In genomic region chr17:57130708-57131461, GRCh38 we compare ENCODE assay signal across 8 cellular contexts. TPM values are rescaled to one million over a fixed set of nuclear protein-coding genes. Genes with fewer than 3 reads are reported as not detected.
A peak's percentile ranks its signal among the peaks of the same experiment; 100 is the strongest.
DNase-seq lines count a peak whose midpoint lies in the region; ATAC-seq and TF ChIP-seq lines count a peak whose summit lies in the region.

No MANE protein-coding gene starts in this region.

- peak overlapping the region; percentile 57 for H3K4me3 Mint-ChIP-seq in Caco-2 (ENCODE audit: unreplicated experiment)
- no peak overlapping the region for H3K4me3 Mint-ChIP-seq in activated CD4-positive, alpha-beta memory T cell treated with anti-CD3 and anti-CD28 coated beads, Interleukin-2, amount 10 ng/mL, durations not matched to agents 7 days and 5 days

- no TSS peak for BruUV-seq in Caco-2 (replicated peaks; lab: Mats Ljungman, UMichigan)

- no CpG with 5 or more reads among the region's 16 CpGs for WGBS in mesendoderm (ENCODE audit: extremely low coverage, insufficient coverage, low lambda C conversion rate)

- no peaks in the 10 kb centered on the region for H3K27me3 ChIP-seq in Caco-2 (replicated peaks; ENCODE audit: control insufficient read depth, insufficient read depth, low read length)
- no peaks in the 10 kb centered on the region for H3K27me3 ChIP-seq in mesendoderm (ENCODE audit: insufficient read depth, low read length, poor library complexity)

- H3K9ac ChIP-seq in mesendoderm (ENCODE audit: low read length): no peak overlapping the region

- no peak overlapping the region for H3K4ac ChIP-seq in mesendoderm (ENCODE audit: low read depth, low read length)

- no peak overlapping the region for H2BK15ac ChIP-seq in mesendoderm (replicated peaks; ENCODE audit: low read depth)

- no peak overlapping the region for H3K23ac ChIP-seq in mesendoderm (ENCODE audit: low read length)

- no peak overlapping the region for H2BK120ac ChIP-seq in mesendoderm (ENCODE audit: low read depth, low read length)

- peak overlapping the region; percentile 73 for H3K56ac ChIP-seq in mesendoderm (ENCODE audit: low read length)

- H2AK5ac ChIP-seq in mesendoderm (ENCODE audit: low read length): no peak overlapping the region

- H3K4me3 ChIP-seq in Caco-2 (ENCODE audit: low read depth, low read length) (peak overlapping the region; percentile 27; the same call in 1 of the 2 replicates), mesendoderm (ENCODE audit: low read length) (no peak overlapping the region)

- CTCF ChIA-PET in Caco-2 (lab: Charles Lee): interaction anchor here (0.6 to 1.2 kb wide), 7 partner anchors 123 to 702 kb away, joined by 3 to 4 read pairs (median 3); no protein-coding TSS in a partner anchor
- CTCF ChIA-PET in activated CD4-positive, alpha-beta memory T cell treated with anti-CD3 and anti-CD28 coated beads, Interleukin-2, amount 10 ng/mL, durations not matched to agents 7 days and 5 days (lab: Charles Lee): interaction anchor here (3.1 kb wide), 1 partner anchor 616 kb away, joined by 16 read pairs; no protein-coding TSS in a partner anchor

- DNase-seq in Caco-2 (peak; percentile 85 to 87), NCI-H526 treated with DMSO at 0.1 percent for 48 hours (lab: John Stamatoyannopoulos, UW) (peak; percentile 45), mesendoderm (peak; percentile 77)
- peak; percentile 82 for DNase-seq in activated CD4-positive, alpha-beta memory T cell treated with anti-CD3 and anti-CD28 coated beads, Interleukin-2, amount 10 ng/mL, durations not matched to agents 7 days and 5 days
- peak; percentile 85 for DNase-seq in effector CD4-positive, alpha-beta T cell
- DNase-seq in stimulated activated CD8-positive, alpha-beta memory T cell treated with anti-CD3 and anti-CD28 coated beads, Interleukin-15, amount 100 ng/mL, for 4 hours (ENCODE audit: low read depth in 2 of 2): peak; percentile 34 to 72

- no peak overlapping the region for H4K5ac ChIP-seq in mesendoderm (ENCODE audit: low read length)

- H3K36me3 Mint-ChIP-seq in Caco-2 (ENCODE audit: insufficient read depth, unreplicated experiment): peaks cover 11% of the 10 kb centered on the region
- no peaks in the 10 kb centered on the region for H3K36me3 Mint-ChIP-seq in activated CD4-positive, alpha-beta memory T cell treated with anti-CD3 and anti-CD28 coated beads, Interleukin-2, amount 10 ng/mL, durations not matched to agents 7 days and 5 days (ENCODE audit: low read depth)

- TF ChIP-seq CTCF in Caco-2 (IDR thresholded peaks at IDR 0.05; ENCODE audit: insufficient read depth in 1 of 2, low read depth in 1 of 2, low read length in 1 of 2, severe bottlenecking in 1 of 2, unreplicated experiment in 1 of 2): peak; percentile 92 to 97

- H3K18ac ChIP-seq in mesendoderm (ENCODE audit: low read length): no peak overlapping the region

- H4K8ac ChIP-seq in mesendoderm (ENCODE audit: low read depth, low read length): no peak overlapping the region

- H3K4me1 ChIP-seq in Caco-2 (peaks cover 6% of the 10 kb centered on the region; the same call in 1 of the 2 replicates), mesendoderm (ENCODE audit: control insufficient read depth, low read depth, low read length) (no peaks in the 10 kb centered on the region)

- POLR2A ChIA-PET in Caco-2 (lab: Charles Lee): no interaction called here
- POLR2A ChIA-PET in activated CD4-positive, alpha-beta memory T cell treated with anti-CD3 and anti-CD28 coated beads, Interleukin-2, amount 10 ng/mL, durations not matched to agents 7 days and 5 days (lab: Charles Lee): no interaction called here

- intact Hi-C loops in Caco-2 (cut with micrococcal nuclease; ENCODE audit: unreplicated experiment): loop anchor here (1.0 to 10.0 kb wide), 7 partner anchors 111 to 702 kb away; no protein-coding TSS in a partner anchor

- H3K79me1 ChIP-seq in mesendoderm (ENCODE audit: low read length): no peaks in the 10 kb centered on the region

- H3K27ac ChIP-seq in mesendoderm (ENCODE audit: low read depth, low read length): no peak overlapping the region

- H3K36me3 ChIP-seq in Caco-2 (ENCODE audit: control insufficient read depth, insufficient read depth, low read length): peaks cover 1% of the 10 kb centered on the region; the same call in 1 of the 2 replicates
- H3K36me3 ChIP-seq in mesendoderm (ENCODE audit: control insufficient read depth, insufficient read depth, low read length): no peaks in the 10 kb centered on the region

- no peak overlapping the region for H2BK5ac ChIP-seq in mesendoderm (ENCODE audit: low read length)

- H3K79me2 ChIP-seq in mesendoderm (ENCODE audit: control insufficient read depth, insufficient read depth, low read length): no peaks in the 10 kb centered on the region

- no peak overlapping the region for H3K27ac Mint-ChIP-seq in Caco-2 (ENCODE audit: unreplicated experiment)
- H3K27ac Mint-ChIP-seq in activated CD4-positive, alpha-beta memory T cell treated with anti-CD3 and anti-CD28 coated beads, Interleukin-2, amount 10 ng/mL, durations not matched to agents 7 days and 5 days: no peak overlapping the region

- ATAC-seq in HG03432 (IDR thresholded peaks at IDR 0.05; ENCODE audit: unreplicated experiment) (peak; percentile 51), HG03196 (IDR thresholded peaks at IDR 0.05; ENCODE audit: unreplicated experiment) (no peak)

- no peak overlapping the region for H3K4me2 ChIP-seq in mesendoderm (ENCODE audit: low read length)

- no peaks in the 10 kb centered on the region for H3K9me3 ChIP-seq in Caco-2

- H3K27me3 Mint-ChIP-seq in Caco-2 (ENCODE audit: insufficient read depth, unreplicated experiment): no peaks in the 10 kb centered on the region
- H3K27me3 Mint-ChIP-seq in activated CD4-positive, alpha-beta memory T cell treated with anti-CD3 and anti-CD28 coated beads, Interleukin-2, amount 10 ng/mL, durations not matched to agents 7 days and 5 days: no peaks in the 10 kb centered on the region

- no peaks in the 10 kb centered on the region for H3K9me3 Mint-ChIP-seq in Caco-2 (ENCODE audit: unreplicated experiment)
- no peaks in the 10 kb centered on the region for H3K9me3 Mint-ChIP-seq in activated CD4-positive, alpha-beta memory T cell treated with anti-CD3 and anti-CD28 coated beads, Interleukin-2, amount 10 ng/mL, durations not matched to agents 7 days and 5 days

- H3K4me1 Mint-ChIP-seq in Caco-2 (ENCODE audit: low read depth, unreplicated experiment): peaks cover 10% of the 10 kb centered on the region
- H3K4me1 Mint-ChIP-seq in activated CD4-positive, alpha-beta memory T cell treated with anti-CD3 and anti-CD28 coated beads, Interleukin-2, amount 10 ng/mL, durations not matched to agents 7 days and 5 days: peaks cover 7% of the 10 kb centered on the region

RNA-seq across cellular contexts. Expression of gene AKAP1, which starts 45.8 kb away (rescaled TPM):
- total RNA-seq in Caco-2 (2022): 87.1 and 87.2 TPM in 2 replicates
- total RNA-seq in activated CD4-positive, alpha-beta memory T cell treated with anti-CD3 and anti-CD28 coated beads, Interleukin-2, amount 10 ng/mL, durations not matched to agents 7 days and 5 days: 10 to 100 TPM; 19.9 to 22.4 TPM
- 32.9 TPM for polyA plus RNA-seq in mesendoderm (2013, experiment 1 of 2)
- polyA plus RNA-seq in mesendoderm (2013, experiment 2 of 2): 34.0 TPM
